Comparison of ENCODE assay signal across 34 cellular contexts in genomic region chr9:25704800-25705199, GRCh38. TPM values are rescaled to one million over a fixed set of nuclear protein-coding genes. Genes with fewer than 3 reads are reported as not detected.
"Had no signal": no experiment of that assay in that cellular context is flagged by ENCODE, and none has a peak within 500 bp of the region (broad histone marks: within the 10 kb centered on the region; RNA-seq: fewer than 3 reads in every experiment).

No MANE protein-coding gene starts in this region.

- H3K36me3 Mint-ChIP-seq: T-cell had no signal

- H3K27me3 ChIP-seq: SJCRH30 had no signal

- H3K4me3 Mint-ChIP-seq: T-cell had no signal

- ATAC-seq: Panc1, Right ventricle myocardium inferior, SK-N-SH treated with all-trans-retinoic acid at 6 μM for 48 hours, T-cell had no signal

- H2AFZ ChIP-seq: PC-9 had no signal

- H3K27me3 Mint-ChIP-seq: T-cell had no signal

- H3K27ac Mint-ChIP-seq: T-cell had no signal

- H3K36me3 ChIP-seq: SJCRH30 had no signal

- H3K9me3 ChIP-seq: SJCRH30 had no signal

- DNase-seq: NCI-H1048, NCI-H1092 treated with DMSO at 0.1 percent for 48 hours, NCI-H1105 treated with DMSO at 0.1 percent for 48 hours, NCI-H1417, NCI-H1436, NCI-H146, NCI-H1694, NCI-H187, NCI-H1930, NCI-H2029 treated with DMSO at 0.1 percent for 48 hours, NCI-H2081 treated with DMSO at 0.1 percent for 48 hours, NCI-H2107, NCI-H2171, NCI-H226, NCI-H446 treated with DMSO at 0.1 percent for 48 hours, NCI-H510A, NCI-H524, NCI-H526, NCI-H69, NCI-H748 treated with DMSO at 0.1 percent for 48 hours, NCI-H82, PC-9, SHP77, SIG-M5, SJCRH30, T-cell had no signal

- H3K4me3 ChIP-seq: PC-9, SJCRH30, SK-N-MC had no signal

- FAIRE-seq: RCC 7860 had no signal

- H3K27ac ChIP-seq: PC-9, RWPE1, SJCRH30, SK-N-MC had no signal

- H3K4me1 ChIP-seq: SJCRH30 had no signal

- H3K4me2 ChIP-seq: PC-9 had no signal

- H3K4me1 Mint-ChIP-seq: T-cell had no signal

RNA-seq across cellular contexts. Expression of gene TUSC1, which starts 26.6 kb away (rescaled TPM):
- total RNA-seq: OCI-LY7, SK-MEL-5 had no signal
